In the genomic region with DNA sequence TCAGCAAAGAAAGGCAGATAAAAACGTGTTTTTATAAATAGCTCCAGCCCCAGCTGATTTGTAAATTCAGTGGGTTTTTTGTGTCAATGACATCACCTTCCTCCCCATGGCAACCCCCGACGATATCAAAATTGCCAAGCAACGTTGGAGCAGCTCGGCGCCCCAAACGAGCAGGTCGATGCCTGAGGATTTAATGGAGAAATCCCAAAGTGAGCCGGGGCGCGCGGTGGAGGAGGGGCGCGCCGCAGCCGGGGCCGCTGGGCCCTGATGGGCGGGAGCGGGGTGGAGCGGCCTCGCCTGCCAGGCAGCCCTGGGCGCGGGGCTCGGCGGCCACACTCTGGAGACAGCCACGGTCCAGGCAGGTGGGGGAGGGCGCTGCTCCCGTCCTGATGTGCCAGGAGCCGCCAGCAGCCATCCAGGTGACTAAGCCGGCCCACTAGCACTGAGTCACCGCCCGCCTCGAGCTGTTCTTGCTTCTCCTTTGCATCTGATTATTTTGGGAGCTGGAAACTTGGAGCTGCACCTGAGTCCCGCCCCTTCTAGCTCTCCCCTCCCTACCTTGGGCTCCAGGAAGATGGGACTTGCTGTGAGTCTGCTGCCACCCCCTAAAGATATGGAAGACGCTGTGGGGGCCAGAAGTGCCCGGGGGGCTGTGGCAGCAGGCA, we compare ENCODE assay signal across 8 cellular contexts. TPM values are rescaled to one million over a fixed set of nuclear protein-coding genes. Genes with fewer than 3 reads are reported as not detected.
DNase-seq lines count a peak whose midpoint lies in the region; ATAC-seq and TF ChIP-seq lines count a peak whose summit lies in the region.

PAK6 (plus strand) TSS at position 137 of the 665 bp plus-strand sequence. CDS start 25,723 bp downstream, outside the sequence.

- H3K9me3 ChIP-seq in Karpas-422 (ENCODE audit: low read length) (no peaks in the 10 kb centered on the region), WERI-Rb-1 (ENCODE audit: severe bottlenecking) (no peaks in the 10 kb centered on the region), mucosa of rectum (ENCODE audit: control insufficient read depth in 2 of 2, low read length in 2 of 2) (no peaks in the 10 kb centered on the region), suprapubic skin (no peaks in the 10 kb centered on the region)

- H3K9ac ChIP-seq in Karpas-422 (ENCODE audit: low read length) (peak within 1 kb of the TSS; percentile 60), mucosa of rectum (ENCODE audit: low read depth in 1 of 2, low read length in 2 of 2) (peak within 1 kb of the TSS in 1 of 2 donors; percentile 57)

- no peak for TF ChIP-seq CTCF in WERI-Rb-1 (IDR thresholded peaks at IDR 0.05; ENCODE audit: low read depth, low read length)
- TF ChIP-seq CTCF in suprapubic skin (IDR thresholded peaks at IDR 0.05): no peak

- TF ChIP-seq EP300 in suprapubic skin (IDR thresholded peaks at IDR 0.05): no peak

- WGBS in suprapubic skin: 1% methylated on average over 18 of the region's 36 CpGs

- peak; percentile 16 for DNase-seq in DMS79 (lab: John Stamatoyannopoulos, UW)
- DNase-seq in Karpas-422: peak; percentile 89
- peak; percentile 41 for DNase-seq in WERI-Rb-1
- peak; percentile 62 for DNase-seq in epithelial cell of prostate (ENCODE audit: low read depth, low spot score)
- no peak for DNase-seq in suprapubic skin (ENCODE audit: low spot score in 2 of 2)
- DNase-seq in GM19238 (ENCODE audit: insufficient read length, low spot score): no peak

- H3K4me1 ChIP-seq in Karpas-422 (ENCODE audit: low read length) (peaks cover 41% of the 10 kb centered on the region), mucosa of rectum (ENCODE audit: control insufficient read depth in 2 of 2, insufficient read depth in 2 of 2, low read length in 2 of 2) (peaks cover 3 to 8% of the 10 kb centered on the region in 2 donors), suprapubic skin (peaks cover 66% of the 10 kb centered on the region)

- peak within 1 kb of the TSS; percentile 86; the same call in 1 of the 2 replicates for H2AFZ ChIP-seq in Karpas-422 (ENCODE audit: low read length)

- ATAC-seq in GM19395 (IDR thresholded peaks at IDR 0.05; ENCODE audit: unreplicated experiment): no peak

- H3K4me2 ChIP-seq in Karpas-422 (ENCODE audit: low read depth, low read length, poor library complexity, severe bottlenecking): peak within 1 kb of the TSS; percentile 96

- H3K9me2 ChIP-seq in Karpas-422 (replicated peaks; ENCODE audit: insufficient read depth, low read length): no peaks in the 10 kb centered on the region

- no peak within 1 kb of the TSS for H3K27ac ChIP-seq in Karpas-422 (ENCODE audit: low read length)
- H3K27ac ChIP-seq in WERI-Rb-1: peak within 1 kb of the TSS; percentile 38
- H3K27ac ChIP-seq in epithelial cell of prostate: peak within 1 kb of the TSS; percentile 90
- H3K27ac ChIP-seq in mucosa of rectum (ENCODE audit: low read depth in 2 of 2, low read length in 2 of 2): no peak within 1 kb of the TSS
- H3K27ac ChIP-seq in suprapubic skin: peak within 1 kb of the TSS; percentile 92

- no peak for TF ChIP-seq POLR2A in suprapubic skin (IDR thresholded peaks at IDR 0.05)

- H3K27me3 ChIP-seq in Karpas-422 (ENCODE audit: low read length): no peaks in the 10 kb centered on the region
- no peaks in the 10 kb centered on the region for H3K27me3 ChIP-seq in WERI-Rb-1 (ENCODE audit: insufficient read depth, low read depth, severe bottlenecking)
- H3K27me3 ChIP-seq in mucosa of rectum (ENCODE audit: control insufficient read depth in 2 of 2, insufficient read depth in 2 of 2, low read length in 2 of 2): peaks cover 3 to 4% of the 10 kb centered on the region in 2 donors
- peaks cover 8% of the 10 kb centered on the region for H3K27me3 ChIP-seq in suprapubic skin

- H4K20me1 ChIP-seq in Karpas-422 (ENCODE audit: insufficient read depth, low read depth, low read length): no peaks in the 10 kb centered on the region

- H3K36me3 ChIP-seq in Karpas-422 (ENCODE audit: insufficient read depth, low read length): no peaks in the 10 kb centered on the region
- H3K36me3 ChIP-seq in WERI-Rb-1: no peaks in the 10 kb centered on the region
- H3K36me3 ChIP-seq in mucosa of rectum (ENCODE audit: control insufficient read depth in 2 of 2, insufficient read depth in 2 of 2, low read length in 2 of 2): no peaks in the 10 kb centered on the region
- no peaks in the 10 kb centered on the region for H3K36me3 ChIP-seq in suprapubic skin

- no peaks in the 10 kb centered on the region for H3K79me2 ChIP-seq in Karpas-422 (ENCODE audit: low read length)

- H3K4me3 ChIP-seq in Karpas-422 (ENCODE audit: low read length): peak within 1 kb of the TSS; percentile 72
- peak within 1 kb of the TSS; percentile 26 for H3K4me3 ChIP-seq in WERI-Rb-1 (ENCODE audit: low read depth, low read length)
- H3K4me3 ChIP-seq in mucosa of rectum (ENCODE audit: low read length in 2 of 2): peak within 1 kb of the TSS; percentile 44 to 49
- H3K4me3 ChIP-seq in suprapubic skin: peak within 1 kb of the TSS; percentile 42

RNA-seq across cellular contexts. Expression of gene PAK6, which starts in this region (rescaled TPM):
- 0.45 and 0.69 TPM in 2 replicates for total RNA-seq in Karpas-422 (2014; rRNA removed; shearing (Covaris generic); ENCODE audit: low replicate concordance)
- 100 to 1,000 TPM in 1 of 4 donors, 10 to 100 TPM in 3; 71.7 to 145 (median 79.2) TPM for total RNA-seq in suprapubic skin

Comparison
In these comparisons a context has a peak if more than half of its experiments do, and no peak if none do; other contexts are left out.
1. RNA of gene PAK6 (total RNA-seq): 71.7 to 145 TPM in suprapubic skin; 0.45 to 0.69 TPM in Karpas-422; every median in the first group is over 10 times any median in the second.
2. Peak in DNase-seq, H3K4me3 ChIP-seq, H3K9ac ChIP-seq and H3K4me2 ChIP-seq in Karpas-422; RNA of the gene not detected or under 1 TPM.
3. DNase-seq: peak in DMS79 (single experiment), WERI-Rb-1 (single experiment) and epithelial cell of prostate (single experiment); none in suprapubic skin (0 of 2) and GM19238 (single experiment).
4. H3K27ac ChIP-seq: peak in WERI-Rb-1 (single experiment), epithelial cell of prostate (single experiment) and suprapubic skin (single experiment); none in Karpas-422 (single experiment) and mucosa of rectum (0 of 2).
5. Peak in every context shown above with its lines, with median percentiles within 50 percentile points of each other: H3K4me3 ChIP-seq.